ENCODE assay signal across 30 cellular contexts in the genomic region with DNA sequence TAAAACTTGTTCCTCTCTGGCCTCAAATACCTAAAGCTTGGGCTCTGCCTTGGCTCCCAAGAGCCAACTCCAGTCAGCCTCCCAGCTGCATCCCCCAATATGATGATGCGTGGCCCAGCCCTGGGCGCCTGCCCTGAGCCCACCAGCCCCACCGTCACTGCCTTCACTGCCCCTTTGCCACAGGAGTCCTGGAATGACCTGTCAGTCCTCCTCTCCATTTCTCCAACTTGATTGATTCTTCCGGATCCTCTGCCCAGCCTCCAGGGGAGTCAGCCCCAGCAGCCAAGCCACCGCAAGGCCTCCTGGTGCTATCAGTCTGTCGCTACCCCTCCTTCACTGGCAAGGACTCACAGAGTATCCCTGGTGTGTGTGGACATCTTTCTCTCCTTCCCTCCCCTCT.
"Had no signal": no experiment of that assay in that cellular context is flagged by ENCODE, and none has a peak within 500 bp of the region (broad histone marks: within the 10 kb centered on the region; RNA-seq: fewer than 3 reads in every experiment).

No MANE protein-coding gene starts in this region.

- H3K36me3 ChIP-seq: adrenal gland, colonic mucosa, esophagus squamous epithelium had no signal

- H3K4me1 ChIP-seq: adrenal gland, body of pancreas, colonic mucosa had no signal

- FAIRE-seq: endometrium, endothelial cell of umbilical vein, frontal cortex, TTC549 had no signal

- DNase-seq: activated CD4-positive, alpha-beta memory T cell treated with anti-CD3 and anti-CD28 coated beads, Interleukin-2, amount 10 ng/mL, durations not matched to agents 7 days and 5 days; activated CD4-positive, alpha-beta T cell treated with anti-CD3 and anti-CD28 coated beads for 1 hour; activated CD4-positive, alpha-beta T cell treated with anti-CD3 and anti-CD28 coated beads for 4 hours; activated CD4-positive, alpha-beta T cell treated with anti-CD3 and anti-CD28 coated beads, Interleukin-2, amount 10 ng/mL, durations not matched to agents 7 days and 5 days; activated CD4-positive, alpha-beta T cell treated with anti-CD3 and anti-CD28 coated beads, Interleukin-2, amount 50 U/mL, for 4 hours; activated CD8-positive, alpha-beta memory T cell treated with anti-CD3 and anti-CD28 coated beads, Interleukin-2, amount 50 U/mL, for 48 hours; activated effector memory CD4-positive, alpha-beta T cell treated with Interleukin-2 at 50 U/mL for 16 hours; activated gamma-delta T cell treated with Interleukin-2 at 50 U/mL for 16 hours; activated naive CD4-positive, alpha-beta T cell treated with anti-CD3 and anti-CD28 coated beads, Interleukin-2, amount 50 U/mL, for 16 hours; activated naive CD4-positive, alpha-beta T cell treated with Interleukin-2 at 50 U/mL for 16 hours; activated naive CD8-positive, alpha-beta T cell treated with anti-CD3 and anti-CD28 coated beads, Interleukin-2, amount 50 U/mL, for 24 hours; activated T-cell treated with anti-CD3 and anti-CD28 coated beads for 4 hours; activated T-cell treated with anti-CD3 and anti-CD28 coated beads, Interleukin-2, amount 50 U/mL, for 4 hours; adrenal gland; amygdala; body of pancreas; caudate nucleus; colonic mucosa; effector CD8-positive, alpha-beta T cell; esophagus squamous epithelium; head of caudate nucleus; T-helper 2 cell had no signal

- H3K9me3 ChIP-seq: adrenal gland, body of pancreas, colonic mucosa, esophagus squamous epithelium had no signal

- H3K27me3 ChIP-seq: adrenal gland, body of pancreas, colonic mucosa had no signal

- ATAC-seq: activated naive CD8-positive, alpha-beta T cell treated with anti-CD3 and anti-CD28 coated beads, Interleukin-2, amount 50 U/mL, for 24 hours; activated T-cell treated with anti-CD3 and anti-CD28 coated beads, Interleukin-2, amount 50 U/mL, for 4 hours; activated T-helper 17 cell treated with anti-CD3 and anti-CD28 coated beads, Interleukin-2, amount 50 U/mL, for 72 hours; body of pancreas; WTC11 had no signal

- H3K4me3 ChIP-seq: adrenal gland, body of pancreas, colonic mucosa, esophagus squamous epithelium had no signal

- H3K27ac ChIP-seq: adrenal gland, body of pancreas, colonic mucosa, epithelial cell of prostate, esophagus squamous epithelium, VCaP had no signal
